Comparison of ENCODE assay signal across 17 cellular contexts in genomic region chr10:15313034-15313433, GRCh38. TPM values are rescaled to one million over a fixed set of nuclear protein-coding genes. Genes with fewer than 3 reads are reported as not detected.
A peak's percentile ranks its signal among the peaks of the same experiment; 100 is the strongest.
DNase-seq lines count a peak whose midpoint lies in the region; ATAC-seq and TF ChIP-seq lines count a peak whose summit lies in the region.
"Had no signal": no experiment of that assay in that cellular context is flagged by ENCODE, and none has a peak within 500 bp of the region (broad histone marks: within the 10 kb centered on the region; RNA-seq: fewer than 3 reads in every experiment).

No MANE protein-coding gene starts in this region.

- no peak for TF ChIP-seq CTCF in cardiac muscle cell (IDR thresholded peaks at IDR 0.05; ENCODE audit: low read depth, low read length)
- no peak for TF ChIP-seq CTCF in transverse colon (IDR thresholded peaks at IDR 0.05)

- H3K27ac ChIP-seq in cardiac muscle cell (peak overlapping the region; percentile 62), transverse colon (peak overlapping the region; percentile 21 to 44 (median 26))
- H3K27ac ChIP-seq: GM23248, KMS-11 had no signal

- TF ChIP-seq POLR2A in transverse colon (IDR thresholded peaks at IDR 0.05) = no peak

- in situ Hi-C loops in transverse colon (cut with MboI; ENCODE audit: low pct_ligation_motif_present in 1 of 4, low pct_unique_long_range_greater_than_20kb in 1 of 4, low sequenced_read_pairs in 3 of 4) = no loop called here

- no peak for TF ChIP-seq EP300 in transverse colon (IDR thresholded peaks at IDR 0.05; ENCODE audit: low read depth)

- 67 to 71% methylated on average over 1 to 4 of the region's 4 CpGs for whole genome bisulfite sequencing in transverse colon (ENCODE audit: low coverage in 1 of 2), 2 donors

- H3K27me3 ChIP-seq in cardiac muscle cell = no peaks in the 10 kb centered on the region
- no peaks in the 10 kb centered on the region for H3K27me3 ChIP-seq in transverse colon

- intact Hi-C loops in Right ventricle myocardium superior (cut with DNase I) (no loop called here), cardiac septum (cut with DNase I) (no loop called here), transverse colon (cut with DNase I; ENCODE audit: low total_unique reads) (no loop called here)

- ATAC-seq in Right ventricle myocardium superior (ENCODE audit: poor library complexity) = peak; percentile 53
- ATAC-seq in GM18867 (IDR thresholded peaks at IDR 0.05; ENCODE audit: unreplicated experiment) = no peak
- ATAC-seq: activated CD8-positive, alpha-beta memory T cell treated with anti-CD3 and anti-CD28 coated beads, Interleukin-2, amount 10 ng/mL, durations not matched to agents 7 days and 5 days; PC-3 had no signal

- peak; percentile 62 for DNase-seq in Right ventricle myocardium superior
- DNase-seq in cardiac septum (ENCODE audit: low spot score) = no peak
- peak in 1 of 2 donors; percentile 50 for DNase-seq in cardiac muscle cell (ENCODE audit: low read depth in 1 of 2, low spot score in 1 of 2)
- peak; percentile 19 for DNase-seq in myocyte (ENCODE audit: low read depth)
- no peak for DNase-seq in transverse colon
- no peak for DNase-seq in NCI-H1092 treated with DMSO at 0.1 percent for 48 hours (lab: John Stamatoyannopoulos, UW)
- DNase-seq in activated gamma-delta T cell treated with Interleukin-2 at 50 U/mL for 16 hours = no peak
- DNase-seq: 8988T; activated CD8-positive, alpha-beta memory T cell treated with anti-CD3 and anti-CD28 coated beads, Interleukin-2, amount 10 ng/mL, durations not matched to agents 7 days and 5 days; activated naive CD4-positive, alpha-beta T cell treated with anti-CD3 and anti-CD28 coated beads for 36 hours; CD4-positive, alpha-beta memory T cell; GM23248; NCI-H1694; NCI-H524 treated with DMSO at 0.1 percent for 48 hours; PC-3 had no signal

- H3K4me1 ChIP-seq in cardiac muscle cell (ENCODE audit: low read depth) = peaks cover 47% of the 10 kb centered on the region
- H3K4me1 ChIP-seq in transverse colon = peaks cover 0 to 38% (median 19%) of the 10 kb centered on the region in 4 donors

- H3K9me3 ChIP-seq in cardiac muscle cell (ENCODE audit: low read depth) = no peaks in the 10 kb centered on the region
- H3K9me3 ChIP-seq in transverse colon = no peaks in the 10 kb centered on the region

- H3K4me3 ChIP-seq in cardiac muscle cell (no peak overlapping the region), transverse colon (no peak overlapping the region)
- H3K4me3 ChIP-seq: GM23248 had no signal

- no peaks in the 10 kb centered on the region for H3K36me3 ChIP-seq in cardiac muscle cell
- no peaks in the 10 kb centered on the region for H3K36me3 ChIP-seq in transverse colon

RNA-seq across cellular contexts. Expression of gene FAM171A1, which starts 58.1 kb away (rescaled TPM):
- total RNA-seq in Right ventricle myocardium superior (10.3 TPM), cardiac septum (8.3 TPM), cardiac muscle cell (32.2 and 41.5 TPM in 2 replicates), myocyte (14.0 and 15.0 TPM in 2 replicates), transverse colon (10 to 100 TPM; 29.2 to 42.2 (median 38.2) TPM)
- polyA plus RNA-seq in cardiac muscle cell = 38.9 and 52.1 TPM in 2 replicates
- polyA plus RNA-seq in myocyte (2012) = 19.9 TPM

Comparison
In these comparisons a context has a peak if more than half of its experiments do, and no peak if none do; other contexts are left out.
1. DNase-seq: peak in Right ventricle myocardium superior (single experiment) and myocyte (single experiment); none in cardiac septum (single experiment), transverse colon (single experiment), NCI-H1092 treated with DMSO at 0.1 percent for 48 hours (single experiment) and activated gamma-delta T cell treated with Interleukin-2 at 50 U/mL for 16 hours (single experiment).